23 cellular contexts compared by ENCODE assay signal in the genomic region with DNA sequence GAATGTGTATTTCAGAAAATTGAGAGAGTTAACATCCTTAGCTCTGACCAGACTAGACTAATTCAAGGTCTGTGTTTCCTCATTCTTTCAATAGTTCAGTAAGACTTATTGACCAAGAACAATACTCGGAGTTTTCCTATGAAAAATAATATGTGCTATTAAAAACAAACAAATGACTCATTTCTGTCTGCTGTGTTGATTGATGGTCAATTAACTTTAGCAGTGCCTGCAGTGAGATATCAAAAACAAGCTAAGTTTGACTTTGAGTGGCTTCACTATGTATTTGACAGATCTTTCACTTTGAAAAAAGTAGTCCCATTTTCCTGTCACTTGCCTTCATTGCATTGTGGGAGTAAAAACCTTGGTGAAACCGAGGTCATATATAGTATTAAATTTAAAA.
"Had no signal": no experiment of that assay in that cellular context is flagged by ENCODE, and none has a peak within 500 bp of the region (broad histone marks: within the 10 kb centered on the region; RNA-seq: fewer than 3 reads in every experiment).

No MANE protein-coding gene starts in this region.

- H3K27me3 Mint-ChIP-seq: naive B cell had no signal

- H3K9me3 Mint-ChIP-seq: nephron progenitor cell; T-helper 1 cell treated with Interleukin-12 subunit alpha and Interleukin-12 subunit beta and Interleukin-4 antibody, amounts not matched to agents 30 μg/mL and 1 μg/mL, for 36 hours had no signal

- H3K4me1 Mint-ChIP-seq: naive B cell, nephron progenitor cell had no signal

- H3K27ac ChIP-seq: hepatocyte, left ventricle myocardium inferior, spleen, suprapubic skin, transverse colon, WERI-Rb-1 had no signal

- H3K27me3 ChIP-seq: hepatocyte, spleen, suprapubic skin, transverse colon had no signal

- H3K27ac Mint-ChIP-seq: naive B cell; nephron progenitor cell; T-helper 1 cell treated with Interleukin-12 subunit alpha and Interleukin-12 subunit beta and Interleukin-4 antibody, amounts not matched to agents 30 μg/mL and 1 μg/mL, for 36 hours had no signal

- H3K36me3 ChIP-seq: left ventricle myocardium inferior, spleen, suprapubic skin, transverse colon, WERI-Rb-1 had no signal

- H3K4me3 ChIP-seq: hepatocyte, left ventricle myocardium inferior, spleen, suprapubic skin, transverse colon had no signal

- H2AFZ ChIP-seq: hepatocyte had no signal

- DNase-seq: activated CD4-positive, alpha-beta T cell treated with anti-CD3 and anti-CD28 coated beads for 48 hours; activated CD4-positive, alpha-beta T cell treated with anti-CD3 and anti-CD28 coated beads, Interleukin-2, amount 50 U/mL, for 48 hours; activated CD8-positive, alpha-beta memory T cell treated with anti-CD3 and anti-CD28 coated beads for 24 hours; activated effector memory CD4-positive, alpha-beta T cell treated with anti-CD3 and anti-CD28 coated beads, Interleukin-2, amount 50 U/mL, for 16 hours; activated naive CD4-positive, alpha-beta T cell treated with anti-CD3 and anti-CD28 coated beads, Interleukin-2, amount 50 U/mL, for 16 hours; amniotic stem cell; caudate nucleus; islet precursor cell; left ventricle myocardium inferior; mammary epithelial cell; naive B cell; nephron progenitor cell; nucleus accumbens; right cardiac atrium; spleen; stimulated activated naive CD4-positive, alpha-beta T cell; T1000; transverse colon; WERI-Rb-1 had no signal

- H3K79me2 ChIP-seq: hepatocyte had no signal

- H3K4me2 ChIP-seq: hepatocyte had no signal

- H3K9me3 ChIP-seq: suprapubic skin, transverse colon had no signal

- ATAC-seq: activated CD4-positive, CD25-positive, alpha-beta regulatory T cell treated with anti-CD3 and anti-CD28 coated beads, Interleukin-2, amount 50 U/mL, for 24 hours; right cardiac atrium had no signal

- H3K4me3 Mint-ChIP-seq: nephron progenitor cell; T-helper 1 cell treated with Interleukin-12 subunit alpha and Interleukin-12 subunit beta and Interleukin-4 antibody, amounts not matched to agents 30 μg/mL and 1 μg/mL, for 36 hours had no signal

- H3K36me3 Mint-ChIP-seq: naive B cell had no signal

- H3K4me1 ChIP-seq: spleen, suprapubic skin, transverse colon had no signal
